2 cellular contexts compared by ENCODE assay signal in genomic region chr19:45057444-45057843, GRCh38.
TF ChIP-seq lines count a peak whose summit lies in the region.

No MANE protein-coding gene starts in this region.

TF ChIP-seq in A549, 52 proteins besides CTCF, POLR2A, EP300 and RAD21:
- TF ChIP-seq EHMT2 (IDR thresholded peaks at IDR 0.05; ENCODE audit: low read depth), result no peak
- TF ChIP-seq RNF2 (IDR thresholded peaks at IDR 0.05; ENCODE audit: borderline replicate concordance, low read depth), result no peak
- TF ChIP-seq NPAS2 (CRISPR knock-in tag; IDR thresholded peaks at IDR 0.05; ENCODE audit: borderline replicate concordance), result no peak
- no peak for TF ChIP-seq TP53 (CRISPR knock-in tag; IDR thresholded peaks at IDR 0.05)
- TF ChIP-seq CHD2 (IDR thresholded peaks at IDR 0.05; ENCODE audit: low read length, partially characterized antibody), result no peak
- no peak for TF ChIP-seq CHD4 (IDR thresholded peaks at IDR 0.05; ENCODE audit: borderline replicate concordance)
- TF ChIP-seq ZSCAN20 (CRISPR knock-in tag; IDR thresholded peaks at IDR 0.05), result no peak
- no peak for TF ChIP-seq ZFP36 (IDR thresholded peaks at IDR 0.05; ENCODE audit: borderline replicate concordance, partially characterized antibody)
- no peak for TF ChIP-seq NFE2L2 (conservative IDR thresholded peaks at IDR 0.05; ENCODE audit: low read length)

TF ChIP-seq in HCT116, 20 proteins besides CTCF, POLR2A, EP300 and RAD21:
- TF ChIP-seq, protein P1, sequence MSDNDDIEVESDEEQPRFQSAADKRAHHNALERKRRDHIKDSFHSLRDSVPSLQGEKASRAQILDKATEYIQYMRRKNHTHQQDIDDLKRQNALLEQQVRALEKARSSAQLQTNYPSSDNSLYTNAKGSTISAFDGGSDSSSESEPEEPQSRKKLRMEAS (IDR thresholded peaks at IDR 0.05), result no peak
- no peak for TF ChIP-seq EZH2phosphoT487 (IDR thresholded peaks at IDR 0.05; ENCODE audit: borderline replicate concordance)
